13 cellular contexts compared by ENCODE assay signal in the genomic region with DNA sequence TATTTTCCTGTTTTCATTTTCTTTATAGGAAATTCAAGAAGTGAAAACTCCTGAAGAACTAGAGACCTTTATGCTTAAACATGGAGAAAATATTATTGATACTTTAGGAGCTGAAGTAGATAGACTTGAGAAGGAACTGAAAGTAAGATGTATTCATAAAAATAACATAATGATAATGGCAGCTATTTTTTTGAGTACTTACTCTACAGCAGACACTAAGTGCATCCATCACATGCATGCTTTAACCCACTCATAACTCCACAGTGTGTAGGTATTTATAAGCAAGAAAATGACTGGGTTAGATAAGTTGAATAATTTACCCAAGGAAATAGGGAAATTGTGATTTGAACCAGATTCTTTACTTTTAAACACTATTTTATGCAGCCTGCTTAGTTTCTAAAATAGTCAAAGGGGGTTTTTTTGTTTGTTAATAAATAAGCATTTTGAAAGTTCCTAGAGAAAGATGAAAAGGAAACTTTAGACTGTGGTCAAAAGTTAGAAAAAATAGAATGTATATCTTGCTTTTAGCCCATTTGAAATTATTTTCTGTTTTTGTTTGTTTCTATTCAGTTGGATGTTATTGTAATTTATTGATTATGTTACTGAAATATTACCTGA.
DNase-seq lines count a peak whose midpoint lies in the region; ATAC-seq and TF ChIP-seq lines count a peak whose summit lies in the region.
"Had no signal": no experiment of that assay in that cellular context is flagged by ENCODE, and none has a peak within 500 bp of the region (broad histone marks: within the 10 kb centered on the region; RNA-seq: fewer than 3 reads in every experiment).

No MANE protein-coding gene starts in this region.

- TF ChIP-seq EP300 in upper lobe of left lung (IDR thresholded peaks at IDR 0.05): no peak

- no peaks in the 10 kb centered on the region for H3K4me1 ChIP-seq in PC-3 (ENCODE audit: insufficient read depth, low read length)
- no peaks in the 10 kb centered on the region for H3K4me1 ChIP-seq in upper lobe of left lung
- H3K4me1 ChIP-seq: BLaER1 had no signal

- no peak overlapping the region for H2AFZ ChIP-seq in PC-3 (ENCODE audit: low read length)

- no peak overlapping the region for H3K9ac ChIP-seq in PC-3 (ENCODE audit: low read length)
- H3K9ac ChIP-seq: BLaER1 had no signal

- H3K9me3 ChIP-seq in PC-3 (ENCODE audit: low read length) (no peaks in the 10 kb centered on the region), upper lobe of left lung (no peaks in the 10 kb centered on the region)
- H3K9me3 ChIP-seq: BLaER1 had no signal

- H3K27me3 ChIP-seq in PC-3 (ENCODE audit: low read length) (no peaks in the 10 kb centered on the region), upper lobe of left lung (no peaks in the 10 kb centered on the region)
- H3K27me3 ChIP-seq: BLaER1 had no signal

- POLR2A ChIA-PET in PC-3 (lab: Charles Lee; ENCODE audit: unreplicated experiment): no interaction called here

- no peak for TF ChIP-seq CTCF in PC-3 (conservative IDR thresholded peaks at IDR 0.05; ENCODE audit: low read depth, low read length)
- no peak for TF ChIP-seq CTCF in upper lobe of left lung (IDR thresholded peaks at IDR 0.05)

- no peak overlapping the region for H3K4me3 ChIP-seq in PC-3 (ENCODE audit: low read length)
- H3K4me3 ChIP-seq in upper lobe of left lung: no peak overlapping the region
- H3K4me3 ChIP-seq: BLaER1, coronary artery had no signal

- H3K4me2 ChIP-seq in PC-3 (ENCODE audit: low read length): no peak overlapping the region
- H3K4me2 ChIP-seq: BLaER1 had no signal

- no peaks in the 10 kb centered on the region for H3K79me2 ChIP-seq in PC-3 (ENCODE audit: low read length)

- H3K27ac ChIP-seq in PC-3 (ENCODE audit: low read length) (no peak overlapping the region), upper lobe of left lung (no peak overlapping the region)
- H3K27ac ChIP-seq: BLaER1, coronary artery had no signal

- H3K36me3 ChIP-seq in PC-3 (ENCODE audit: low read depth, low read length) (no peaks in the 10 kb centered on the region), upper lobe of left lung (peaks cover 0 to 40% (median 10%) of the 10 kb centered on the region in 4 donors)

- H3K9me2 ChIP-seq in PC-3 (replicated peaks; ENCODE audit: low read length): no peaks in the 10 kb centered on the region

- no peak for TF ChIP-seq POLR2A in upper lobe of left lung (IDR thresholded peaks at IDR 0.05)

- H4K20me1 ChIP-seq in PC-3 (ENCODE audit: low read length): no peaks in the 10 kb centered on the region
- H4K20me1 ChIP-seq: BLaER1 had no signal

- intact Hi-C loops in PC-3 (cut with micrococcal nuclease): no loop called here

- no TSS peak for BruUV-seq in PC-3 (replicated peaks; lab: Mats Ljungman, UMichigan)

- no peak for DNase-seq in PC-3
- DNase-seq in upper lobe of left lung: no peak
- DNase-seq in stimulated activated naive CD8-positive, alpha-beta T cell treated with anti-CD3 and anti-CD28 coated beads, Interleukin-15, Interleukin-2, amounts not matched to agents 100 U/mL and 50 U/mL, for 24 hours: no peak
- no peak for DNase-seq in NK-92 treated with Interleukin-12 subunit alpha and Interleukin-12 subunit beta, amount 100 ng/mL, for 24 hours (lab: John Stamatoyannopoulos, UW)
- DNase-seq: activated CD8-positive, alpha-beta T cell treated with anti-CD3 and anti-CD28 coated beads, Interleukin-2, amount 10 ng/mL, durations not matched to agents 7 days and 5 days; kidney glomerular epithelial cell; naive thymus-derived CD8-positive, alpha-beta T cell had no signal

- CTCF ChIA-PET in PC-3 (lab: Charles Lee): no interaction called here

- no peaks in the 10 kb centered on the region for H3F3A ChIP-seq in PC-3 (ENCODE audit: low read length, unreplicated experiment)

- peak; percentile 88 for ATAC-seq in GM18517 (IDR thresholded peaks at IDR 0.05; ENCODE audit: unreplicated experiment)
- peak; percentile 86 for ATAC-seq in GM21360 (IDR thresholded peaks at IDR 0.05; ENCODE audit: unreplicated experiment)
- ATAC-seq in HG02938 (IDR thresholded peaks at IDR 0.05; ENCODE audit: unreplicated experiment): peak; percentile 95
- peak; percentile 85 for ATAC-seq in HG03521 (IDR thresholded peaks at IDR 0.05; ENCODE audit: unreplicated experiment)
- ATAC-seq in PC-3: no peak
- ATAC-seq in upper lobe of left lung (ENCODE audit: low FRiP score in 2 of 2): no peak
- ATAC-seq in stimulated activated naive CD8-positive, alpha-beta T cell treated with anti-CD3 and anti-CD28 coated beads, Interleukin-15, Interleukin-2, amounts not matched to agents 100 U/mL and 50 U/mL, for 24 hours: no peak
- ATAC-seq: activated CD8-positive, alpha-beta T cell treated with anti-CD3 and anti-CD28 coated beads, Interleukin-2, amount 10 ng/mL, durations not matched to agents 7 days and 5 days; naive thymus-derived CD8-positive, alpha-beta T cell had no signal

Comparison
In these comparisons a context has a peak if more than half of its experiments do, and no peak if none do; other contexts are left out.
1. ATAC-seq: peak in GM18517 (single experiment), GM21360 (single experiment), HG02938 (single experiment) and HG03521 (single experiment); none in PC-3 (single experiment), upper lobe of left lung (0 of 2) and stimulated activated naive CD8-positive, alpha-beta T cell treated with anti-CD3 and anti-CD28 coated beads, Interleukin-15, Interleukin-2, amounts not matched to agents 100 U/mL and 50 U/mL, for 24 hours (single experiment).